ENCODE assay signal across 8 cellular contexts in genomic region chr6:24716602-24717148, GRCh38. TPM values are rescaled to one million over a fixed set of nuclear protein-coding genes. Genes with fewer than 3 reads are reported as not detected.
DNase-seq lines count a peak whose midpoint lies in the region; ATAC-seq and TF ChIP-seq lines count a peak whose summit lies in the region.
"Not testable (repeated sequence)": the region's sequence is repeated elsewhere in the genome, so short reads cannot be mapped to it uniquely, and the experiment has no call there.

No MANE protein-coding gene starts in this region.

- peak overlapping the region; percentile 96 for H3K4me3 Mint-ChIP-seq in HFFc6
- H3K4me3 Mint-ChIP-seq in T-helper 2 cell treated with Interferon-gamma antibody and Interleukin-4, amounts not matched to agents 5 μg/mL and 100 μg/mL, for 36 hours = peak overlapping the region; percentile 100
- H3K4me3 Mint-ChIP-seq in activated naive CD8-positive, alpha-beta T cell treated with anti-CD3 and anti-CD28 coated beads, Interleukin-2, amount 50 U/mL, for 24 hours = peak overlapping the region; percentile 97
- peak overlapping the region; percentile 98 for H3K4me3 Mint-ChIP-seq in endodermal cell
- peak overlapping the region; percentile 94 to 100 (median 96) for H3K4me3 Mint-ChIP-seq in immature natural killer cell
- peak overlapping the region; percentile 96 for H3K4me3 Mint-ChIP-seq in neural progenitor cell
- H3K4me3 Mint-ChIP-seq in stimulated activated naive B cell treated with anti-CD40 and anti-IgM and Interleukin-4, amounts not matched to agents 10 μg/mL and 1 μg/mL and 100 μg/mL, for 72 hours = peak overlapping the region; percentile 29 to 35

- H3K27ac Mint-ChIP-seq in HFFc6 (peak overlapping the region; percentile 100; the same call in 1 of the 2 replicates), immature natural killer cell (peak overlapping the region; percentile 82 to 100 (median 98))
- not testable (repeated sequence) for H3K27ac Mint-ChIP-seq in T-helper 2 cell treated with Interferon-gamma antibody and Interleukin-4, amounts not matched to agents 5 μg/mL and 100 μg/mL, for 36 hours; endodermal cell; neural progenitor cell; stimulated activated naive B cell treated with anti-CD40 and anti-IgM and Interleukin-4, amounts not matched to agents 10 μg/mL and 1 μg/mL and 100 μg/mL, for 72 hours
- H3K27ac Mint-ChIP-seq in activated naive CD8-positive, alpha-beta T cell treated with anti-CD3 and anti-CD28 coated beads, Interleukin-2, amount 50 U/mL, for 24 hours = peak overlapping the region; percentile 60

- peak overlapping the region; percentile 98 for H3K4me2 ChIP-seq in neural progenitor cell

- H4K20me1 ChIP-seq in neural progenitor cell (ENCODE audit: low read depth) = peaks cover 87% of the 10 kb centered on the region

- H3F3A ChIP-seq in neural progenitor cell (ENCODE audit: low read depth) = peaks cover 15% of the 10 kb centered on the region

- H3K27me3 Mint-ChIP-seq in HFFc6 (ENCODE audit: insufficient read depth) = peaks cover 16% of the 10 kb centered on the region
- H3K27me3 Mint-ChIP-seq in T-helper 2 cell treated with Interferon-gamma antibody and Interleukin-4, amounts not matched to agents 5 μg/mL and 100 μg/mL, for 36 hours (ENCODE audit: low read depth); activated naive CD8-positive, alpha-beta T cell treated with anti-CD3 and anti-CD28 coated beads, Interleukin-2, amount 50 U/mL, for 24 hours; endodermal cell (ENCODE audit: insufficient read depth); neural progenitor cell (ENCODE audit: insufficient read depth, low read depth); stimulated activated naive B cell treated with anti-CD40 and anti-IgM and Interleukin-4, amounts not matched to agents 10 μg/mL and 1 μg/mL and 100 μg/mL, for 72 hours: not testable (repeated sequence)
- H3K27me3 Mint-ChIP-seq in immature natural killer cell (ENCODE audit: low read depth in 3 of 3) = peaks cover 26 to 34% (median 31%) of the 10 kb centered on the region in 3 donors

- not testable (repeated sequence) for H3K4me1 ChIP-seq in endodermal cell (ENCODE audit: control insufficient read depth, insufficient read depth, low read length)
- H3K4me1 ChIP-seq in neural progenitor cell = peaks cover 18% of the 10 kb centered on the region

- peak overlapping the region; percentile 77 for H3K4me3 ChIP-seq in AG10803 (ENCODE audit: low read length)
- H3K4me3 ChIP-seq in endodermal cell (ENCODE audit: low read length) = peak overlapping the region; percentile 89
- peak overlapping the region; percentile 99 for H3K4me3 ChIP-seq in neural progenitor cell

- H3K4me1 Mint-ChIP-seq in HFFc6 (ENCODE audit: low read depth) = peaks cover 55% of the 10 kb centered on the region
- peaks cover 46% of the 10 kb centered on the region for H3K4me1 Mint-ChIP-seq in T-helper 2 cell treated with Interferon-gamma antibody and Interleukin-4, amounts not matched to agents 5 μg/mL and 100 μg/mL, for 36 hours (ENCODE audit: low read depth)
- peaks cover 77% of the 10 kb centered on the region for H3K4me1 Mint-ChIP-seq in activated naive CD8-positive, alpha-beta T cell treated with anti-CD3 and anti-CD28 coated beads, Interleukin-2, amount 50 U/mL, for 24 hours
- H3K4me1 Mint-ChIP-seq in endodermal cell = peaks cover 32% of the 10 kb centered on the region
- peaks cover 76 to 92% of the 10 kb centered on the region in 2 donors for H3K4me1 Mint-ChIP-seq in immature natural killer cell
- H3K4me1 Mint-ChIP-seq in neural progenitor cell = peaks cover 36% of the 10 kb centered on the region
- H3K4me1 Mint-ChIP-seq in stimulated activated naive B cell treated with anti-CD40 and anti-IgM and Interleukin-4, amounts not matched to agents 10 μg/mL and 1 μg/mL and 100 μg/mL, for 72 hours = peaks cover 21 to 62% of the 10 kb centered on the region in 2 donors

- H3K27me3 ChIP-seq in endodermal cell (ENCODE audit: control insufficient read depth, insufficient read depth, low read length, poor library complexity, severe bottlenecking); neural progenitor cell: not testable (repeated sequence)

- H3K36me3 Mint-ChIP-seq in HFFc6 (ENCODE audit: low read depth) = peaks cover 66% of the 10 kb centered on the region
- peaks cover 73% of the 10 kb centered on the region for H3K36me3 Mint-ChIP-seq in T-helper 2 cell treated with Interferon-gamma antibody and Interleukin-4, amounts not matched to agents 5 μg/mL and 100 μg/mL, for 36 hours (ENCODE audit: low read depth)
- peaks cover 71% of the 10 kb centered on the region for H3K36me3 Mint-ChIP-seq in activated naive CD8-positive, alpha-beta T cell treated with anti-CD3 and anti-CD28 coated beads, Interleukin-2, amount 50 U/mL, for 24 hours (ENCODE audit: low read depth)
- H3K36me3 Mint-ChIP-seq in endodermal cell (ENCODE audit: low read depth) = peaks cover 68% of the 10 kb centered on the region
- peaks cover 18 to 36% (median 18%) of the 10 kb centered on the region in 3 donors for H3K36me3 Mint-ChIP-seq in immature natural killer cell
- peaks cover 42% of the 10 kb centered on the region for H3K36me3 Mint-ChIP-seq in neural progenitor cell
- peaks cover 40 to 52% of the 10 kb centered on the region in 2 donors for H3K36me3 Mint-ChIP-seq in stimulated activated naive B cell treated with anti-CD40 and anti-IgM and Interleukin-4, amounts not matched to agents 10 μg/mL and 1 μg/mL and 100 μg/mL, for 72 hours

- not testable (repeated sequence) for TF ChIP-seq CTCF in AG10803 (conservative IDR thresholded peaks at IDR 0.05; ENCODE audit: low read length); HFFc6 (IDR thresholded peaks at IDR 0.05); endodermal cell (conservative IDR thresholded peaks at IDR 0.05); neural progenitor cell (IDR thresholded peaks at IDR 0.05)

- H3K36me3 ChIP-seq in endodermal cell (ENCODE audit: control insufficient read depth, insufficient read depth, low read length) = peaks cover 65% of the 10 kb centered on the region
- H3K36me3 ChIP-seq in neural progenitor cell = peaks cover 38% of the 10 kb centered on the region

- not testable (repeated sequence) for H3K9me3 ChIP-seq in endodermal cell (ENCODE audit: control insufficient read depth, low read length); neural progenitor cell (ENCODE audit: low read depth)

- not testable (repeated sequence) for H3K9ac ChIP-seq in endodermal cell (ENCODE audit: extremely low read depth, low read length, poor library complexity, severe bottlenecking); neural progenitor cell

- peaks cover 89% of the 10 kb centered on the region for H3K79me2 ChIP-seq in neural progenitor cell (ENCODE audit: low read depth)

- not testable (repeated sequence) for H3K9me3 Mint-ChIP-seq in HFFc6; T-helper 2 cell treated with Interferon-gamma antibody and Interleukin-4, amounts not matched to agents 5 μg/mL and 100 μg/mL, for 36 hours; activated naive CD8-positive, alpha-beta T cell treated with anti-CD3 and anti-CD28 coated beads, Interleukin-2, amount 50 U/mL, for 24 hours; endodermal cell; immature natural killer cell; neural progenitor cell; stimulated activated naive B cell treated with anti-CD40 and anti-IgM and Interleukin-4, amounts not matched to agents 10 μg/mL and 1 μg/mL and 100 μg/mL, for 72 hours

- ATAC-seq in activated naive CD8-positive, alpha-beta T cell treated with anti-CD3 and anti-CD28 coated beads, Interleukin-2, amount 50 U/mL, for 24 hours; stimulated activated naive B cell treated with anti-CD40 and anti-IgM and Interleukin-4, amounts not matched to agents 10 μg/mL and 1 μg/mL and 100 μg/mL, for 72 hours (replicated peaks): not testable (repeated sequence)

- not testable (repeated sequence) for H2AFZ ChIP-seq in neural progenitor cell (replicated peaks)

- WGBS in endodermal cell (ENCODE audit: insufficient coverage in 1 of 2, insufficient read length in 1 of 2), 2 experiments = 93 to 98% methylated on average over 5 to 7 of the region's 7 CpGs

- not testable (repeated sequence) for H3K27ac ChIP-seq in endodermal cell (ENCODE audit: low read depth, low read length); neural progenitor cell

- DNase-seq in AG10803 (ENCODE audit: low read depth); HFFc6; T-helper 2 cell treated with Interferon-gamma antibody and Interleukin-4, amounts not matched to agents 5 μg/mL and 100 μg/mL, for 36 hours (ENCODE audit: low spot score); activated naive CD8-positive, alpha-beta T cell treated with anti-CD3 and anti-CD28 coated beads, Interleukin-2, amount 50 U/mL, for 24 hours; endodermal cell; immature natural killer cell; neural progenitor cell (ENCODE audit: low spot score); stimulated activated naive B cell treated with anti-CD40 and anti-IgM and Interleukin-4, amounts not matched to agents 10 μg/mL and 1 μg/mL and 100 μg/mL, for 72 hours: not testable (repeated sequence)

RNA-seq across cellular contexts. Expression of gene C6orf62, which starts 2.3 kb away (rescaled TPM):
- 100 to 1,000 TPM; 105 to 120 (median 115) TPM for total RNA-seq in HFFc6 (2021; fragmentation: NEBNext Ultra II Directional; extraction: Animal tissue kit (Norgen Biotek cat#: 25700))
- total RNA-seq in endodermal cell (100 to 1,000 TPM; 106 to 120 TPM), neural progenitor cell (ENCODE audit: low replicate concordance) (71.5 and 82.3 TPM in 2 replicates)
- polyA plus RNA-seq in endodermal cell (2013, experiment 1 of 2) = 83.3 TPM
- 74.9 TPM for polyA plus RNA-seq in endodermal cell (2013, experiment 2 of 2)
- polyA plus RNA-seq in immature natural killer cell = 100 to 1,000 TPM in 1 of 3 donors, 10 to 100 TPM in 2; 63.0 to 140 (median 96.4) TPM

RNA-seq across cellular contexts. Expression of gene ACOT13, which starts 49.8 kb away (rescaled TPM):
- total RNA-seq in HFFc6 (2021; fragmentation: NEBNext Ultra II Directional; extraction: Animal tissue kit (Norgen Biotek cat#: 25700)) = 10 to 100 TPM; 18.7 to 21.9 (median 19.8) TPM
- 10 to 100 TPM; 36.2 to 43.1 TPM for total RNA-seq in endodermal cell
- 39.2 TPM for polyA plus RNA-seq in endodermal cell (2013, experiment 1 of 2)
- polyA plus RNA-seq in endodermal cell (2013, experiment 2 of 2) = 34.8 TPM
- polyA plus RNA-seq in immature natural killer cell = 10 to 100 TPM in 2 of 3 donors, 1 to 10 TPM in 1; 6.2 to 17.1 (median 16.5) TPM
- total RNA-seq in neural progenitor cell (ENCODE audit: low replicate concordance) = 9.6 and 12.0 TPM in 2 replicates

RNA-seq across cellular contexts. Expression of gene TDP2, which starts 50.0 kb away (rescaled TPM):
- 10 to 100 TPM; 27.3 to 33.6 (median 30.7) TPM for total RNA-seq in HFFc6 (2021; fragmentation: NEBNext Ultra II Directional; extraction: Animal tissue kit (Norgen Biotek cat#: 25700))
- total RNA-seq in endodermal cell = 10 to 100 TPM; 53.0 to 54.2 TPM
- polyA plus RNA-seq in endodermal cell (2013, experiment 1 of 2) = 38.6 TPM
- 38.2 TPM for polyA plus RNA-seq in endodermal cell (2013, experiment 2 of 2)
- 10 to 100 TPM; 40.6 to 49.7 (median 46.5) TPM for polyA plus RNA-seq in immature natural killer cell
- 31.8 and 49.9 TPM in 2 replicates for total RNA-seq in neural progenitor cell (ENCODE audit: low replicate concordance)

RNA-seq across cellular contexts. Expression of gene GMNN, which starts 58.1 kb away (rescaled TPM):
- 10 to 100 TPM; 17.2 to 33.3 (median 27.4) TPM for total RNA-seq in HFFc6 (2021; fragmentation: NEBNext Ultra II Directional; extraction: Animal tissue kit (Norgen Biotek cat#: 25700))
- 10 to 100 TPM; 64.9 to 79.7 TPM for total RNA-seq in endodermal cell
- polyA plus RNA-seq in endodermal cell (2013, experiment 1 of 2) = 84.2 TPM
- 80.7 TPM for polyA plus RNA-seq in endodermal cell (2013, experiment 2 of 2)
- 1 to 10 TPM; 5.1 to 9.6 (median 5.2) TPM for polyA plus RNA-seq in immature natural killer cell
- 69.1 and 98.5 TPM in 2 replicates for total RNA-seq in neural progenitor cell (ENCODE audit: low replicate concordance)

Comparison
In these comparisons a context has a peak if more than half of its experiments do, and no peak if none do; other contexts are left out.
1. H3K4me3 Mint-ChIP-seq: peak in every context shown above with its lines; median percentile 100 in T-helper 2 cell treated with Interferon-gamma antibody and Interleukin-4, amounts not matched to agents 5 μg/mL and 100 μg/mL, for 36 hours; 98 in endodermal cell; 97 in activated naive CD8-positive, alpha-beta T cell treated with anti-CD3 and anti-CD28 coated beads, Interleukin-2, amount 50 U/mL, for 24 hours; 96 in HFFc6; 96 in immature natural killer cell; 96 in neural progenitor cell; 32 in stimulated activated naive B cell treated with anti-CD40 and anti-IgM and Interleukin-4, amounts not matched to agents 10 μg/mL and 1 μg/mL and 100 μg/mL, for 72 hours.